Comparison of ENCODE assay signal across 1 cellular context in the genomic region with DNA sequence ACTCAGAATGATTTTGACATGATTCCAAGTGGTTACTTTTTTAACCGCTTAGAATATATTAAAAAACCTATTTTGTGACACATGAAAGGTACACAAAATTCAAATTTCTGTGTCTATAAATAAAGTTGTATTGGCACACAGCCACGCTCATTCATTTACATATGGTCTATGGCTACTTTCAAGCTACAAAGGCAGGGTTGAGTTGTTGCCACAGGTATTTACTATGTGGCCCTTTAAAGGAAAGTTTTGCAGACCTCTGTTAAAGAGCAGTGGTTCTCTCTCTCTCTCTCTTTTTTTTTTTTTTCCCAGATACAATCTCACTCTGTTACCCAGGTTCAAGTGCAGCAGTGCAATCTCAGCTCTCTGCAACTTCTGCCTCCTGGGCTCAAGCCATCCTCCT.
TF ChIP-seq lines count a peak whose summit lies in the region.

No MANE protein-coding gene starts in this region.

TF ChIP-seq in GM23338, 12 proteins besides CTCF, POLR2A, EP300 and RAD21 (continued from another document):
- TF ChIP-seq, protein P1, sequence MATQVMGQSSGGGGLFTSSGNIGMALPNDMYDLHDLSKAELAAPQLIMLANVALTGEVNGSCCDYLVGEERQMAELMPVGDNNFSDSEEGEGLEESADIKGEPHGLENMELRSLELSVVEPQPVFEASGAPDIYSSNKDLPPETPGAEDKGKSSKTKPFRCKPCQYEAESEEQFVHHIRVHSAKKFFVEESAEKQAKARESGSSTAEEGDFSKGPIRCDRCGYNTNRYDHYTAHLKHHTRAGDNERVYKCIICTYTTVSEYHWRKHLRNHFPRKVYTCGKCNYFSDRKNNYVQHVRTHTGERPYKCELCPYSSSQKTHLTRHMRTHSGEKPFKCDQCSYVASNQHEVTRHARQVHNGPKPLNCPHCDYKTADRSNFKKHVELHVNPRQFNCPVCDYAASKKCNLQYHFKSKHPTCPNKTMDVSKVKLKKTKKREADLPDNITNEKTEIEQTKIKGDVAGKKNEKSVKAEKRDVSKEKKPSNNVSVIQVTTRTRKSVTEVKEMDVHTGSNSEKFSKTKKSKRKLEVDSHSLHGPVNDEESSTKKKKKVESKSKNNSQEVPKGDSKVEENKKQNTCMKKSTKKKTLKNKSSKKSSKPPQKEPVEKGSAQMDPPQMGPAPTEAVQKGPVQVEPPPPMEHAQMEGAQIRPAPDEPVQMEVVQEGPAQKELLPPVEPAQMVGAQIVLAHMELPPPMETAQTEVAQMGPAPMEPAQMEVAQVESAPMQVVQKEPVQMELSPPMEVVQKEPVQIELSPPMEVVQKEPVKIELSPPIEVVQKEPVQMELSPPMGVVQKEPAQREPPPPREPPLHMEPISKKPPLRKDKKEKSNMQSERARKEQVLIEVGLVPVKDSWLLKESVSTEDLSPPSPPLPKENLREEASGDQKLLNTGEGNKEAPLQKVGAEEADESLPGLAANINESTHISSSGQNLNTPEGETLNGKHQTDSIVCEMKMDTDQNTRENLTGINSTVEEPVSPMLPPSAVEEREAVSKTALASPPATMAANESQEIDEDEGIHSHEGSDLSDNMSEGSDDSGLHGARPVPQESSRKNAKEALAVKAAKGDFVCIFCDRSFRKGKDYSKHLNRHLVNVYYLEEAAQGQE (IDR thresholded peaks at IDR 0.05; ENCODE audit: unreplicated experiment): no peak
